ENCODE assay signal across 8 cellular contexts in genomic region chr5:76402880-76403712, GRCh38. TPM values are rescaled to one million over a fixed set of nuclear protein-coding genes. Genes with fewer than 3 reads are reported as not detected.
DNase-seq lines count a peak whose midpoint lies in the region; ATAC-seq and TF ChIP-seq lines count a peak whose summit lies in the region.

IQGAP2 (plus strand) TSS chr5:76403285; CDS start chr5:76403546, 261 bp downstream.

- no peaks in the 10 kb centered on the region for H3K9me3 Mint-ChIP-seq in nephron progenitor cell

- DNase-seq in AG09309 (ENCODE audit: low read depth) (no peak), OCI-M1 (lab: John Stamatoyannopoulos, UW) (peak; percentile 87), activated T-cell treated with anti-CD3 and anti-CD28 coated beads for 48 hours (ENCODE audit: low read depth) (peak; percentile 81), fibroblast of mammary gland (ENCODE audit: low read depth) (peak; percentile 24), nephron progenitor cell (peak; percentile 87), stomach (peak; percentile 83)

- peaks cover 45% of the 10 kb centered on the region for H3K4me1 Mint-ChIP-seq in nephron progenitor cell

- intact Hi-C loops in stomach (cut with DNase I; ENCODE audit: low total_unique reads), result no loop called here

- H3K27me3 ChIP-seq in stomach, result peaks cover 0 to 12% (median 0%) of the 10 kb centered on the region in 3 donors

- no peak for TF ChIP-seq POLR2A in stomach (IDR thresholded peaks at IDR 0.05)

- no peak for TF ChIP-seq EP300 in stomach (IDR thresholded peaks at IDR 0.05)

- no peaks in the 10 kb centered on the region for H3K36me3 Mint-ChIP-seq in nephron progenitor cell (ENCODE audit: low read depth)

- H3K4me3 Mint-ChIP-seq in nephron progenitor cell, result peak within 1 kb of the TSS; percentile 98

- peak within 1 kb of the TSS; percentile 88 to 95 (median 89) for H3K27ac ChIP-seq in stomach

- H3K9me3 ChIP-seq in stomach, result no peaks in the 10 kb centered on the region

- ATAC-seq in GM18870 (IDR thresholded peaks at IDR 0.05; ENCODE audit: unreplicated experiment) (peak; percentile 51), HG03097 (IDR thresholded peaks at IDR 0.05; ENCODE audit: low FRiP score, unreplicated experiment) (peak; percentile 51)

- H3K27ac Mint-ChIP-seq in nephron progenitor cell, result peak within 1 kb of the TSS; percentile 98

- H3K4me3 ChIP-seq in AG09309 (ENCODE audit: control insufficient read depth, low read depth, low read length) (peak within 1 kb of the TSS; percentile 39), fibroblast of mammary gland (ENCODE audit: control insufficient read depth, low read depth, low read length) (peak within 1 kb of the TSS; percentile 31), stomach (peak within 1 kb of the TSS; percentile 68 to 88 (median 74))

- 0 to 1% (median 1%) methylated on average over 42 to 89 of the region's 89 CpGs for WGBS in stomach, 5 donors

- H3K36me3 ChIP-seq in stomach, result no peaks in the 10 kb centered on the region

- TF ChIP-seq CTCF in AG09309 (IDR thresholded peaks at IDR 0.05; ENCODE audit: control insufficient read depth, insufficient read depth, low read depth, low read length, missing control alignments) (peak; percentile 33), fibroblast of mammary gland (conservative IDR thresholded peaks at IDR 0.05; ENCODE audit: control insufficient read depth, insufficient read depth, low read depth, low read length) (no peak), nephron progenitor cell (IDR thresholded peaks at IDR 0.05) (peak; percentile 75), stomach (IDR thresholded peaks at IDR 0.05) (peak in 5 of 7 experiments; percentile 71 to 84 (median 73))

- peaks cover 0 to 51% (median 37%) of the 10 kb centered on the region in 4 donors for H3K4me1 ChIP-seq in stomach

- H3K27me3 Mint-ChIP-seq in nephron progenitor cell (ENCODE audit: low read depth, poor library complexity), result peaks cover 8% of the 10 kb centered on the region

RNA-seq across cellular contexts. Expression of gene IQGAP2, which starts in this region (rescaled TPM):
- total RNA-seq in stomach, result 100 to 1,000 TPM in 2 of 5 donors, 10 to 100 TPM in 3; 42.0 to 122 (median 97.1) TPM
- polyA plus RNA-seq in stomach, result 10 to 100 TPM; 11.5 to 39.7 (median 29.8) TPM
